ENCODE assay signal across 26 cellular contexts in genomic region chr15:87212041-87212440, GRCh38.
DNase-seq lines count a peak whose midpoint lies in the region; ATAC-seq, FAIRE-seq and TF ChIP-seq lines count a peak whose summit lies in the region.
"Had no signal": no experiment of that assay in that cellular context is flagged by ENCODE, and none has a peak within 500 bp of the region (broad histone marks: within the 10 kb centered on the region; RNA-seq: fewer than 3 reads in every experiment).

No MANE protein-coding gene starts in this region.

- H3K4me1 ChIP-seq in astrocyte (ENCODE audit: insufficient read depth, low read length) (peaks cover 6% of the 10 kb centered on the region), foreskin keratinocyte (peaks cover 30% of the 10 kb centered on the region), smooth muscle cell (ENCODE audit: low read depth) (no peaks in the 10 kb centered on the region)
- H3K4me1 ChIP-seq: HAP-1 had no signal

- peaks cover 8% of the 10 kb centered on the region for H3K4me1 Mint-ChIP-seq in astrocyte (ENCODE audit: low read depth, unreplicated experiment)

- no peak overlapping the region for H3K4me3 Mint-ChIP-seq in astrocyte (ENCODE audit: unreplicated experiment)

- FAIRE-seq in astrocyte (lab: Jason Lieb, UNC) = no peak
- FAIRE-seq: D721Med, HepG2, K562 had no signal

- H2AFZ ChIP-seq in astrocyte (ENCODE audit: low read depth, low read length) (no peak overlapping the region), smooth muscle cell (ENCODE audit: low read depth) (no peak overlapping the region)
- H2AFZ ChIP-seq: GM23248 had no signal

- H3K27me3 ChIP-seq in astrocyte (ENCODE audit: insufficient read depth, low read length) = no peaks in the 10 kb centered on the region
- H3K27me3 ChIP-seq in foreskin keratinocyte = no peaks in the 10 kb centered on the region
- no peaks in the 10 kb centered on the region for H3K27me3 ChIP-seq in smooth muscle cell (ENCODE audit: low read depth)
- H3K27me3 ChIP-seq: BE2C had no signal

- no peaks in the 10 kb centered on the region for H3K27me3 Mint-ChIP-seq in astrocyte (ENCODE audit: low read depth, unreplicated experiment)

- H3K9ac ChIP-seq in astrocyte (ENCODE audit: low read length) = no peak overlapping the region
- no peak overlapping the region for H3K9ac ChIP-seq in smooth muscle cell (ENCODE audit: low read depth)
- H3K9ac ChIP-seq: GM23248 had no signal

- no peaks in the 10 kb centered on the region for H3F3A ChIP-seq in smooth muscle cell (ENCODE audit: low read depth)

- no peak for ATAC-seq in foreskin keratinocyte
- no peak for ATAC-seq in GM18858 (IDR thresholded peaks at IDR 0.05; ENCODE audit: unreplicated experiment)
- ATAC-seq: HepG2, K562 had no signal

- H3K4me3 ChIP-seq in astrocyte (ENCODE audit: insufficient read depth, low read depth, low read length) = no peak overlapping the region
- H3K4me3 ChIP-seq in smooth muscle cell = no peak overlapping the region
- H3K4me3 ChIP-seq: GM23248, HAP-1, K562, SK-N-MC had no signal

- no peak overlapping the region for H3K27ac Mint-ChIP-seq in astrocyte (ENCODE audit: unreplicated experiment)

- H3K36me3 ChIP-seq in astrocyte (ENCODE audit: insufficient read depth, low read length) (no peaks in the 10 kb centered on the region), smooth muscle cell (ENCODE audit: low read depth) (no peaks in the 10 kb centered on the region)
- H3K36me3 ChIP-seq: BE2C, HAP-1 had no signal

- H3K4me2 ChIP-seq in astrocyte (ENCODE audit: low read length) = no peak overlapping the region
- H3K4me2 ChIP-seq in smooth muscle cell = no peak overlapping the region

- H3K9me3 ChIP-seq in astrocyte (ENCODE audit: insufficient read depth, low read depth, low read length) (no peaks in the 10 kb centered on the region), smooth muscle cell (replicated peaks; ENCODE audit: low read depth) (no peaks in the 10 kb centered on the region)
- H3K9me3 ChIP-seq: BE2C had no signal

- no peaks in the 10 kb centered on the region for H3K36me3 Mint-ChIP-seq in astrocyte (ENCODE audit: low read depth, unreplicated experiment)

- 80% methylated on average over 4 of the region's 4 CpGs for WGBS in smooth muscle cell (ENCODE audit: low lambda C conversion rate)

- DNase-seq in RPMI7951 (ENCODE audit: low read depth) = peak; percentile 62
- DNase-seq in astrocyte (ENCODE audit: low read depth) = peak; percentile 52
- peak in 1 of 2 donors; percentile 44 for DNase-seq in foreskin keratinocyte
- DNase-seq in smooth muscle cell (lab: John Stamatoyannopoulos, UW; ENCODE audit: unreplicated experiment) = no peak
- no peak for DNase-seq in NCI-H510A treated with DMSO at 0.1 percent for 48 hours (lab: John Stamatoyannopoulos, UW)
- no peak for DNase-seq in stimulated activated naive CD4-positive, alpha-beta T cell (lab: John Stamatoyannopoulos, UW)
- DNase-seq: BE2C, DMS53, EL, GF-D8, GM23248, NCI-H1092 treated with DMSO at 0.1 percent for 48 hours, NCI-H1436 treated with DMSO at 0.1 percent for 48 hours, NCI-H2029, NCI-H2227 treated with DMSO at 0.1 percent for 48 hours, NCI-H524, NCI-H82, OCI-M1, SHP77 treated with DMSO at 0.1 percent for 48 hours had no signal

- no peaks in the 10 kb centered on the region for H4K20me1 ChIP-seq in astrocyte (ENCODE audit: insufficient read depth, low read length)
- no peaks in the 10 kb centered on the region for H4K20me1 ChIP-seq in smooth muscle cell (ENCODE audit: low read depth)

- no peaks in the 10 kb centered on the region for H3K9me3 Mint-ChIP-seq in astrocyte (ENCODE audit: unreplicated experiment)

- TF ChIP-seq CTCF in astrocyte (IDR thresholded peaks at IDR 0.05; ENCODE audit: insufficient read depth, low read depth, low read length) (no peak), foreskin keratinocyte (conservative IDR thresholded peaks at IDR 0.05) (no peak), smooth muscle cell (IDR thresholded peaks at IDR 0.05; ENCODE audit: borderline replicate concordance, insufficient read depth, poor library complexity, severe bottlenecking) (no peak)

- no peak overlapping the region for H3K27ac ChIP-seq in astrocyte (ENCODE audit: low read depth, low read length)
- peak overlapping the region; percentile 52 for H3K27ac ChIP-seq in foreskin keratinocyte
- H3K27ac ChIP-seq in smooth muscle cell (ENCODE audit: low read depth) = peak overlapping the region; percentile 28
- H3K27ac ChIP-seq: GM23248, HL-60, SK-N-MC had no signal

- no peaks in the 10 kb centered on the region for H3K79me2 ChIP-seq in astrocyte (ENCODE audit: insufficient read depth, low read length)
- no peaks in the 10 kb centered on the region for H3K79me2 ChIP-seq in smooth muscle cell (ENCODE audit: low read depth)

Comparison
In these comparisons a context has a peak if more than half of its experiments do, and no peak if none do; other contexts are left out.
1. DNase-seq: peak in RPMI7951 (single experiment) and astrocyte (single experiment); none in smooth muscle cell (single experiment), NCI-H510A treated with DMSO at 0.1 percent for 48 hours (single experiment) and stimulated activated naive CD4-positive, alpha-beta T cell (0 of 6).